27 cellular contexts compared by ENCODE assay signal in genomic region chr16:372584-372983, GRCh38.
"Had no signal": no experiment of that assay in that cellular context is flagged by ENCODE, and none has a peak within 500 bp of the region (broad histone marks: within the 10 kb centered on the region; RNA-seq: fewer than 3 reads in every experiment).

No MANE protein-coding gene starts in this region.

- H3K4me3 ChIP-seq: SK-N-MC had no signal

- H3K27ac ChIP-seq: brain microvascular endothelial cell, SK-N-MC, VCaP had no signal

- DNase-seq: activated CD4-positive, alpha-beta memory T cell treated with anti-CD3 and anti-CD28 coated beads for 36 hours; activated CD4-positive, alpha-beta T cell treated with anti-CD3 and anti-CD28 coated beads, Interleukin-2, amount 10 ng/mL, durations not matched to agents 7 days and 5 days; activated CD4-positive, CD25-positive, alpha-beta regulatory T cell; activated CD8-positive, alpha-beta memory T cell treated with anti-CD3 and anti-CD28 coated beads, Interleukin-2, amount 50 U/mL, for 4 hours; activated gamma-delta T cell treated with Interleukin-2 at 50 U/mL for 16 hours; activated naive CD4-positive, alpha-beta T cell treated with anti-CD3 and anti-CD28 coated beads, Interleukin-2, amount 10 ng/mL, durations not matched to agents 7 days and 5 days; activated naive CD8-positive, alpha-beta T cell treated with anti-CD3 and anti-CD28 coated beads for 36 hours; activated T-cell treated with anti-CD3 and anti-CD28 coated beads, Interleukin-2, amount 50 U/mL, for 72 hours; brain microvascular endothelial cell; cerebellar nuclear complex; Kasumi-1; KBM-7; NCI-H1105 treated with DMSO at 0.1 percent for 48 hours; NCI-H1436 treated with DMSO at 0.1 percent for 48 hours; NCI-H1930; NCI-H2171; NCI-H226; NCI-H526; NCI-H82; PC-3; T-cell; T-helper 2 cell; T1000 had no signal

- FAIRE-seq: RCC 7860, TTC549 had no signal

- ATAC-seq: activated T-cell treated with anti-CD3 and anti-CD28 coated beads, Interleukin-2, amount 50 U/mL, for 72 hours; PC-3; T-cell had no signal

- H3K27me3 ChIP-seq: brain microvascular endothelial cell had no signal
